8 cellular contexts compared by ENCODE assay signal in genomic region chr19:4457654-4458406, GRCh38. TPM values are rescaled to one million over a fixed set of nuclear protein-coding genes. Genes with fewer than 3 reads are reported as not detected.
DNase-seq lines count a peak whose midpoint lies in the region; ATAC-seq and TF ChIP-seq lines count a peak whose summit lies in the region.

UBXN6 (minus strand) TSS chr19:4457794; CDS start chr19:4457697, 97 bp downstream.

- peak within 1 kb of the TSS; percentile 95 for H3K4me3 ChIP-seq in right cardiac atrium (ENCODE audit: low read length)
- peak within 1 kb of the TSS; percentile 88 to 91 for H3K4me3 ChIP-seq in uterus

- no peaks in the 10 kb centered on the region for H3K27me3 ChIP-seq in right cardiac atrium (ENCODE audit: control insufficient read depth, insufficient read depth)
- no peaks in the 10 kb centered on the region for H3K27me3 ChIP-seq in uterus

- TF ChIP-seq POLR2A in GM15510 (IDR thresholded peaks at IDR 0.05; ENCODE audit: borderline replicate concordance, extremely low read depth, insufficient read length) (peak; percentile 25), uterus (IDR thresholded peaks at IDR 0.05) (no peak)

- H3K9me3 ChIP-seq in right cardiac atrium (ENCODE audit: control insufficient read depth, low read length) (no peaks in the 10 kb centered on the region), uterus (no peaks in the 10 kb centered on the region)

- WGBS in right cardiac atrium: 11% methylated on average over 52 of the region's 52 CpGs

- peak; percentile 89 for ATAC-seq in HG02943 (IDR thresholded peaks at IDR 0.05; ENCODE audit: low read depth, unreplicated experiment)
- peak; percentile 91 to 93 for ATAC-seq in right cardiac atrium

- H3K4me1 ChIP-seq in right cardiac atrium (ENCODE audit: control insufficient read depth, insufficient read depth, low read length) (peaks cover 16% of the 10 kb centered on the region), uterus (peaks cover 0 to 22% of the 10 kb centered on the region in 2 donors)

- DNase-seq in NCI-H187 treated with DMSO at 0.1 percent for 48 hours (lab: John Stamatoyannopoulos, UW) (peak; percentile 84), anterior cingulate cortex (lab: John Stamatoyannopoulos, UW) (peak; percentile 68 to 98 (median 95)), right cardiac atrium (peak; percentile 99 to 100 (median 99)), pulmonary artery endothelial cell (ENCODE audit: low read depth, low spot score) (peak; percentile 94), uterus (peak; percentile 97)

- peak in 2 of 4 experiments; percentile 33 to 46 for TF ChIP-seq CTCF in uterus (IDR thresholded peaks at IDR 0.05)

- intact Hi-C loops in T-helper 2 cell treated with Interferon-gamma antibody and Interleukin-4, amounts not matched to agents 100 ng/mL and 5 ng/mL, for 36 hours (cut with micrococcal nuclease): loop anchor here (1.0 to 5.0 kb wide), 3 partner anchors 13 to 471 kb away; partner anchors contain the start of genes CHAF1A and EEF2
- intact Hi-C loops in right cardiac atrium (cut with DNase I): loop anchor here in 1 of 4 donors (10.0 kb wide), 1 partner anchor 53 kb away; the partner anchor contains the start of genes CHAF1A and SH3GL1
- intact Hi-C loops in uterus (cut with DNase I; ENCODE audit: low total_unique reads): no loop called here

- H3K36me3 ChIP-seq in uterus: no peaks in the 10 kb centered on the region

- H3K27ac ChIP-seq in right cardiac atrium (ENCODE audit: low read length): peak within 1 kb of the TSS; percentile 82
- peak within 1 kb of the TSS; percentile 95 to 99 for H3K27ac ChIP-seq in uterus

RNA-seq across cellular contexts. Expression of gene UBXN6, which starts in this region (rescaled TPM):
- total RNA-seq in T-helper 2 cell treated with Interferon-gamma antibody and Interleukin-4, amounts not matched to agents 100 ng/mL and 5 ng/mL, for 36 hours: 40.8 and 41.4 TPM in 2 replicates
- total RNA-seq in right cardiac atrium: 100 to 1,000 TPM in 3 of 4 donors, 10 to 100 TPM in 1; 99.8 to 124 (median 112) TPM
- 135 TPM for polyA plus RNA-seq in right cardiac atrium
- 82.9 and 114 TPM in 2 replicates for total RNA-seq in pulmonary artery endothelial cell
- total RNA-seq in uterus: 100 to 1,000 TPM in 2 of 4 donors, 10 to 100 TPM in 2; 61.5 to 266 (median 90.0) TPM

Comparison
In these comparisons a context has a peak if more than half of its experiments do, and no peak if none do; other contexts are left out.
1. Peak in every context shown above with its lines: DNase-seq, ATAC-seq, H3K4me3 ChIP-seq and H3K27ac ChIP-seq.